In genomic region chr6:116682334-116682712, GRCh38 we compare ENCODE assay signal across 8 cellular contexts. TPM values are rescaled to one million over a fixed set of nuclear protein-coding genes. Genes with fewer than 3 reads are reported as not detected.
A peak's percentile ranks its signal among the peaks of the same experiment; 100 is the strongest.
DNase-seq lines count a peak whose midpoint lies in the region; ATAC-seq and TF ChIP-seq lines count a peak whose summit lies in the region.

No MANE protein-coding gene starts in this region.

- H2AFZ ChIP-seq in OCI-LY1 (ENCODE audit: low read length): no peak overlapping the region

- no peaks in the 10 kb centered on the region for H3K27me3 Mint-ChIP-seq in activated naive CD8-positive, alpha-beta T cell

- H3K9me2 ChIP-seq in OCI-LY1 (ENCODE audit: low read depth, low read length): no peaks in the 10 kb centered on the region

- TF ChIP-seq CTCF in OCI-LY1 (IDR thresholded peaks at IDR 0.05; ENCODE audit: low read length): no peak

- H4K20me1 ChIP-seq in OCI-LY1 (ENCODE audit: insufficient read depth, low read length): no peaks in the 10 kb centered on the region

- intact Hi-C loops in right cardiac atrium (cut with DNase I) (no loop called here), cardiac septum (cut with DNase I) (no loop called here)

- peak in 1 of 3 donors; percentile 24 for DNase-seq in right cardiac atrium
- no peak for DNase-seq in cardiac septum (ENCODE audit: low spot score)
- peak; percentile 7 for DNase-seq in stimulated activated CD8-positive, alpha-beta memory T cell treated with anti-CD3 and anti-CD28 coated beads, Interleukin-4, amount 100 ng/mL, for 24 hours (ENCODE audit: low read depth)
- DNase-seq in 8988T: no peak

- H3K27me3 ChIP-seq in right cardiac atrium (ENCODE audit: control insufficient read depth, insufficient read depth) (no peaks in the 10 kb centered on the region), OCI-LY1 (ENCODE audit: insufficient read depth, low read length) (no peaks in the 10 kb centered on the region)

- H3K27ac ChIP-seq in right cardiac atrium (ENCODE audit: low read length): peak overlapping the region; percentile 45
- H3K27ac ChIP-seq in OCI-LY1 (ENCODE audit: low read depth, low read length, poor library complexity, severe bottlenecking): peak overlapping the region; percentile 81

- peak overlapping the region; percentile 97 for H3K4me3 Mint-ChIP-seq in activated naive CD8-positive, alpha-beta T cell

- no peak for ATAC-seq in right cardiac atrium
- ATAC-seq in HG02852 (IDR thresholded peaks at IDR 0.05; ENCODE audit: unreplicated experiment): peak; percentile 12

- 57% methylated on average over 5 of the region's 5 CpGs for WGBS in right cardiac atrium

- peaks cover 55% of the 10 kb centered on the region for H3K4me1 Mint-ChIP-seq in activated naive CD8-positive, alpha-beta T cell (ENCODE audit: low read depth)

- H3K79me2 ChIP-seq in OCI-LY1 (ENCODE audit: insufficient read depth, low read length): peaks cover 14% of the 10 kb centered on the region

- no peaks in the 10 kb centered on the region for H3K9me3 ChIP-seq in right cardiac atrium (ENCODE audit: control insufficient read depth, low read length)
- H3K9me3 ChIP-seq in OCI-LY1 (ENCODE audit: low read length): no peaks in the 10 kb centered on the region
- no peaks in the 10 kb centered on the region for H3K9me3 ChIP-seq in iPS-18c (ENCODE audit: control insufficient read depth, insufficient read depth, low read length)

- no peaks in the 10 kb centered on the region for H3K9me3 Mint-ChIP-seq in activated naive CD8-positive, alpha-beta T cell (ENCODE audit: low read depth)

- H3K36me3 Mint-ChIP-seq in activated naive CD8-positive, alpha-beta T cell: peaks cover 12% of the 10 kb centered on the region

- peaks cover 12% of the 10 kb centered on the region; the same call in 1 of the 2 replicates for H3K36me3 ChIP-seq in OCI-LY1 (ENCODE audit: insufficient read depth, low read length)

- peaks cover 6% of the 10 kb centered on the region for H3F3A ChIP-seq in OCI-LY1 (ENCODE audit: insufficient read depth, low read length)

- H3K27ac Mint-ChIP-seq in activated naive CD8-positive, alpha-beta T cell: peak overlapping the region; percentile 89

- peak overlapping the region; percentile 92 for H3K4me2 ChIP-seq in OCI-LY1 (ENCODE audit: low read length)

- H3K4me3 ChIP-seq in right cardiac atrium (ENCODE audit: low read length) (peak overlapping the region; percentile 22), OCI-LY1 (ENCODE audit: low read depth, low read length, poor library complexity, severe bottlenecking) (peak overlapping the region; percentile 84), iPS-18c (ENCODE audit: insufficient read depth, low read depth, low read length) (peak overlapping the region; percentile 79)

- H3K4me1 ChIP-seq in right cardiac atrium (ENCODE audit: control insufficient read depth, insufficient read depth, low read length) (no peaks in the 10 kb centered on the region), OCI-LY1 (ENCODE audit: insufficient read depth, low read length, severe bottlenecking) (peaks cover 25% of the 10 kb centered on the region)

- peak overlapping the region; percentile 83 for H3K9ac ChIP-seq in OCI-LY1 (ENCODE audit: low read length)

RNA-seq across cellular contexts. Expression of gene KPNA5, which starts 1.3 kb away (rescaled TPM):
- total RNA-seq in right cardiac atrium: 10 to 100 TPM; 11.4 to 15.2 (median 12.6) TPM
- polyA plus RNA-seq in right cardiac atrium: 3.1 TPM
- 7.7 TPM for total RNA-seq in cardiac septum

RNA-seq across cellular contexts. Expression of gene ZUP1, which starts 13.8 kb away (rescaled TPM):
- 1 to 10 TPM; 4.2 to 6.6 (median 4.5) TPM for total RNA-seq in right cardiac atrium
- 3.5 TPM for polyA plus RNA-seq in right cardiac atrium
- 4.4 TPM for total RNA-seq in cardiac septum

Comparison
In these comparisons a context has a peak if more than half of its experiments do, and no peak if none do; other contexts are left out.
1. H3K4me3 ChIP-seq: peak in every context shown above with its lines; median percentile 84 in OCI-LY1; 79 in iPS-18c; 22 in right cardiac atrium.